17 cellular contexts compared by ENCODE assay signal in genomic region chr2:237964578-237965404, GRCh38. TPM values are rescaled to one million over a fixed set of nuclear protein-coding genes. Genes with fewer than 3 reads are reported as not detected.
DNase-seq lines count a peak whose midpoint lies in the region; ATAC-seq, FAIRE-seq and TF ChIP-seq lines count a peak whose summit lies in the region.
"Had no signal": no experiment of that assay in that cellular context is flagged by ENCODE, and none has a peak within 500 bp of the region (broad histone marks: within the 10 kb centered on the region; RNA-seq: fewer than 3 reads in every experiment).

No MANE protein-coding gene starts in this region.

- POLR2A ChIA-PET in CD4-positive, alpha-beta memory T cell (lab: Charles Lee; ENCODE audit: partially characterized antibody): no interaction called here
- POLR2A ChIA-PET in IMR-90 (lab: Charles Lee; ENCODE audit: unreplicated experiment): no interaction called here

- no TSS peak for BruUV-seq in IMR-90 (replicated peaks; lab: Mats Ljungman, UMichigan)

- in situ Hi-C loops in IMR-90 (cut with MboI; ENCODE audit: low sequenced_read_pairs): no loop called here

- H3K27me3 ChIP-seq in CD4-positive, alpha-beta memory T cell (ENCODE audit: insufficient read depth, low read length): no peaks in the 10 kb centered on the region
- H3K27me3 ChIP-seq in IMR-90 (ENCODE audit: control insufficient read depth, insufficient read depth, low read length): no peaks in the 10 kb centered on the region
- H3K27me3 ChIP-seq in body of pancreas: no peaks in the 10 kb centered on the region
- H3K27me3 ChIP-seq: cardiac muscle cell, esophagus squamous epithelium, neutrophil had no signal

- peaks cover 0 to 12% of the 10 kb centered on the region in 2 donors for H3K36me3 Mint-ChIP-seq in CD4-positive, alpha-beta memory T cell
- H3K36me3 Mint-ChIP-seq in naive B cell: peaks cover 0 to 9% of the 10 kb centered on the region in 2 donors

- H2BK15ac ChIP-seq in IMR-90 (ENCODE audit: low read depth, low read length): no peak overlapping the region

- ATAC-seq in IMR-90 (ENCODE audit: low read depth) (no peak), body of pancreas (peak; percentile 6), naive B cell (ENCODE audit: low read depth in 2 of 2) (no peak)
- ATAC-seq: stimulated activated effector memory CD8-positive, alpha-beta T cell treated with anti-CD3 and anti-CD28 coated beads, Interleukin-12 subunit alpha, Interleukin-12 subunit beta, amount 100 ng/mL, for 72 hours had no signal

- no peaks in the 10 kb centered on the region for H3K27me3 Mint-ChIP-seq in CD4-positive, alpha-beta memory T cell
- H3K27me3 Mint-ChIP-seq in naive B cell: no peaks in the 10 kb centered on the region

- no peak overlapping the region for H3K18ac ChIP-seq in IMR-90 (ENCODE audit: low read depth, low read length)

- TF ChIP-seq POLR2A in IMR-90 (IDR thresholded peaks at IDR 0.05; ENCODE audit: low read depth, low read length) (no peak), body of pancreas (IDR thresholded peaks at IDR 0.05) (no peak)

- H3K4ac ChIP-seq in IMR-90 (ENCODE audit: low read depth, low read length): no peak overlapping the region

- H3K4me2 ChIP-seq in IMR-90 (ENCODE audit: low read depth, low read length): no peak overlapping the region

- no peak overlapping the region for H3K14ac ChIP-seq in IMR-90 (replicated peaks; ENCODE audit: low read depth, low read length)

- H3K36me3 ChIP-seq in CD4-positive, alpha-beta memory T cell (ENCODE audit: insufficient read depth, low read length): no peaks in the 10 kb centered on the region
- no peaks in the 10 kb centered on the region for H3K36me3 ChIP-seq in IMR-90 (ENCODE audit: control insufficient read depth, insufficient read depth, low read length)
- H3K36me3 ChIP-seq in body of pancreas (replicated peaks in 1 of 2; ENCODE audit: insufficient read depth in 1 of 2, low read depth in 2 of 2): no peaks in the 10 kb centered on the region
- H3K36me3 ChIP-seq: cardiac muscle cell, esophagus squamous epithelium, neutrophil had no signal

- no peak overlapping the region for H2BK120ac ChIP-seq in IMR-90 (ENCODE audit: low read depth, low read length)

- H2AFZ ChIP-seq in IMR-90 (replicated peaks; ENCODE audit: low read length, poor library complexity): peak overlapping the region; percentile 1

- H3K4me3 Mint-ChIP-seq in CD4-positive, alpha-beta memory T cell: peak overlapping the region; percentile 27 to 67 (median 44)
- H3K4me3 Mint-ChIP-seq in naive B cell: peak overlapping the region in 5 of 8 donors; percentile 34 to 92 (median 66)
- H3K4me3 Mint-ChIP-seq: stimulated activated effector memory CD8-positive, alpha-beta T cell treated with anti-CD3 and anti-CD28 coated beads, Interleukin-12 subunit alpha, Interleukin-12 subunit beta, amount 100 ng/mL, for 72 hours had no signal

- no peak overlapping the region for H3K4me3 ChIP-seq in CD4-positive, alpha-beta memory T cell (ENCODE audit: low read length in 2 of 2)
- no peak overlapping the region for H3K4me3 ChIP-seq in IMR-90 (ENCODE audit: insufficient read depth, low read depth, low read length)
- no peak overlapping the region for H3K4me3 ChIP-seq in body of pancreas
- H3K4me3 ChIP-seq: cardiac muscle cell, esophagus squamous epithelium had no signal

- peaks cover 22 to 34% (median 26%) of the 10 kb centered on the region in 4 donors for H3K4me1 Mint-ChIP-seq in CD4-positive, alpha-beta memory T cell
- peaks cover 22 to 29% (median 29%) of the 10 kb centered on the region in 3 donors for H3K4me1 Mint-ChIP-seq in naive B cell

- H4K91ac ChIP-seq in IMR-90 (ENCODE audit: insufficient read depth, low read depth, low read length): no peak overlapping the region

- H3K4me1 ChIP-seq in CD4-positive, alpha-beta memory T cell (ENCODE audit: insufficient read depth, low read length): peaks cover 29% of the 10 kb centered on the region
- H3K4me1 ChIP-seq in IMR-90 (ENCODE audit: control insufficient read depth, insufficient read depth, low read length) (peaks cover 6% of the 10 kb centered on the region), body of pancreas (peaks cover 72% of the 10 kb centered on the region)

- peaks cover 8 to 25% of the 10 kb centered on the region in 2 experiments for H3K79me1 ChIP-seq in IMR-90 (ENCODE audit: low read depth in 1 of 2, low read length in 2 of 2)

- DNase-seq in CD4-positive, alpha-beta memory T cell: no peak
- DNase-seq in IMR-90 (peak; percentile 86), body of pancreas (peak; percentile 26 to 71 (median 52)), naive B cell (no peak), RPMI8226 (no peak), SW480 (ENCODE audit: low spot score) (no peak), C1 segment of cervical spinal cord (lab: John Stamatoyannopoulos, UW) (no peak), urothelium cell line (ENCODE audit: low spot score) (no peak)
- DNase-seq: activated CD8-positive, alpha-beta memory T cell treated with anti-CD3 and anti-CD28 coated beads, Interleukin-2, amount 50 U/mL, for 48 hours; esophagus squamous epithelium; H7; KBM-7; NCI-H2171 had no signal

- H3K9ac ChIP-seq in IMR-90 (ENCODE audit: low read depth, low read length): no peak overlapping the region

- no peak overlapping the region for H3K27ac ChIP-seq in CD4-positive, alpha-beta memory T cell (ENCODE audit: low read depth, low read length)
- no peak overlapping the region for H3K27ac ChIP-seq in IMR-90 (ENCODE audit: insufficient read depth, low read length)
- H3K27ac ChIP-seq in body of pancreas: peak overlapping the region in 3 of 4 donors; percentile 22 to 82 (median 68)
- H3K27ac ChIP-seq: cardiac muscle cell, neutrophil had no signal

- H3K56ac ChIP-seq in IMR-90 (ENCODE audit: extremely low read depth, insufficient read depth, low read length): no peak overlapping the region

- no peak for TF ChIP-seq CTCF in IMR-90 (conservative IDR thresholded peaks at IDR 0.05; ENCODE audit: low read depth, low read length)
- TF ChIP-seq CTCF in body of pancreas (IDR thresholded peaks at IDR 0.05): peak in 1 of 7 experiments; percentile 16

- H2BK20ac ChIP-seq in IMR-90 (ENCODE audit: low read depth, low read length): no peak overlapping the region

- peaks cover 0 to 23% (median 11%) of the 10 kb centered on the region in 8 donors for H3K9me3 Mint-ChIP-seq in CD4-positive, alpha-beta memory T cell
- H3K9me3 Mint-ChIP-seq in naive B cell: peaks cover 0 to 22% (median 8%) of the 10 kb centered on the region in 7 donors

- peaks cover 0 to 9% of the 10 kb centered on the region in 2 donors for H3K9me3 ChIP-seq in CD4-positive, alpha-beta memory T cell (ENCODE audit: control insufficient read depth in 1 of 2, low read length in 2 of 2)
- H3K9me3 ChIP-seq in IMR-90 (ENCODE audit: control insufficient read depth, insufficient read depth, low read length) (peaks cover 17% of the 10 kb centered on the region), body of pancreas (peaks cover 0 to 10% (median 0%) of the 10 kb centered on the region in 3 donors)

- FAIRE-seq in urothelium cell line (lab: Jason Lieb, UNC): no peak
- FAIRE-seq: keratinocyte had no signal

- 76% methylated on average over 4 of the region's 11 CpGs; no CpG with 5 or more reads in 1 of the 2 experiments for WGBS in IMR-90 (ENCODE audit: extremely low coverage in 2 of 2, insufficient read length in 1 of 2), 2 experiments
- 63 to 66% methylated on average over 11 of the region's 11 CpGs for WGBS in body of pancreas, 2 donors

- no peak overlapping the region for H4K5ac ChIP-seq in IMR-90 (ENCODE audit: low read depth, low read length)

- CTCF ChIA-PET in CD4-positive, alpha-beta memory T cell (lab: Charles Lee; ENCODE audit: partially characterized antibody): interaction anchor here (1.1 kb wide), 1 partner anchor 42 kb away, joined by 3 read pairs; no protein-coding TSS in a partner anchor
- CTCF ChIA-PET in IMR-90 (lab: Yijun Ruan, JAX): no interaction called here

- no peak overlapping the region for H3K23ac ChIP-seq in IMR-90 (ENCODE audit: low read depth, low read length)

- no peak overlapping the region for H2BK5ac ChIP-seq in IMR-90 (ENCODE audit: low read depth, low read length, poor library complexity, severe bottlenecking)

- H2AK9ac ChIP-seq in IMR-90 (replicated peaks; ENCODE audit: low read depth, low read length, poor library complexity): peak overlapping the region; percentile 87

- H2AK5ac ChIP-seq in IMR-90 (ENCODE audit: low read depth, low read length): peak overlapping the region; percentile 69; the same call in 1 of the 2 replicates

- H4K20me1 ChIP-seq in IMR-90 (ENCODE audit: insufficient read depth, low read length): peaks cover 24% of the 10 kb centered on the region

- H4K8ac ChIP-seq in IMR-90 (ENCODE audit: low read depth in 2 of 2, low read length in 2 of 2): no peak overlapping the region

- dilution Hi-C loops in IMR-90 (cut with HindIII; ENCODE audit: low sequenced_read_pairs, unreplicated experiment): no loop called here

- peaks cover 22% of the 10 kb centered on the region for H3K9me1 ChIP-seq in IMR-90 (ENCODE audit: insufficient read depth, low read length)

- no peak for TF ChIP-seq RAD21 in IMR-90 (IDR thresholded peaks at IDR 0.05; ENCODE audit: low read length)

- H3K27ac Mint-ChIP-seq in CD4-positive, alpha-beta memory T cell: peak overlapping the region in 1 of 7 donors; percentile 93
- no peak overlapping the region for H3K27ac Mint-ChIP-seq in naive B cell
- H3K27ac Mint-ChIP-seq: stimulated activated effector memory CD8-positive, alpha-beta T cell treated with anti-CD3 and anti-CD28 coated beads, Interleukin-12 subunit alpha, Interleukin-12 subunit beta, amount 100 ng/mL, for 72 hours had no signal

- intact Hi-C loops in CD4-positive, alpha-beta memory T cell (cut with micrococcal nuclease): loop anchor here (5.0 kb wide), 3 partner anchors 107 to 292 kb away; partner anchors contain the start of gene RAMP1
- intact Hi-C loops in IMR-90 (cut with micrococcal nuclease) (loop anchor here (5.0 kb wide), 1 partner anchor 98 kb away; the partner anchor contains the start of gene SCLY), body of pancreas (cut with DNase I) (no loop called here)

TF ChIP-seq in IMR-90, 13 proteins besides CTCF, POLR2A, EP300 and RAD21:
- TF ChIP-seq CEBPB (IDR thresholded peaks at IDR 0.05; ENCODE audit: low read depth, low read length) (peak; percentile 88), MAFK (IDR thresholded peaks at IDR 0.05; ENCODE audit: low read depth, low read length) (no peak)

RNA-seq across cellular contexts. Expression of gene UBE2F, which starts 2.0 kb away (rescaled TPM):
- total RNA-seq in CD4-positive, alpha-beta memory T cell: 10 to 100 TPM; 35.7 to 39.3 TPM
- polyA plus RNA-seq in CD4-positive, alpha-beta memory T cell: 100 to 1,000 TPM in 1 of 2 donors, 10 to 100 TPM in 1; 82.4 to 116 TPM
- total RNA-seq in IMR-90 (2012; rRNA removed) (44.6 and 59.4 TPM in 2 replicates), body of pancreas (10 to 100 TPM; 67.7 to 69.9 TPM)
- polyA plus RNA-seq in IMR-90 (2012; rRNA removed) (53.5 and 59.8 TPM in 2 replicates), naive B cell (ENCODE audit: low read depth in 6 of 6) (10 to 100 TPM; 50.7 to 64.6 (median 60.0) TPM)
- polyA plus RNA-seq in IMR-90 (2012; cell fraction: cytosol; rRNA removed): 23.3 and 29.7 TPM in 2 replicates
- 12.9 and 38.5 TPM in 2 replicates for polyA plus RNA-seq in IMR-90 (2012; cell fraction: nucleus; rRNA removed; ENCODE audit: low replicate concordance)

Comparison
In these comparisons a context has a peak if more than half of its experiments do, and no peak if none do; other contexts are left out.
1. DNase-seq: peak in IMR-90 (single experiment) and body of pancreas (4 of 4); none in CD4-positive, alpha-beta memory T cell (0 of 5), naive B cell (single experiment), RPMI8226 (single experiment), SW480 (single experiment), C1 segment of cervical spinal cord (0 of 14) and urothelium cell line (single experiment).
2. H3K27ac ChIP-seq: peak in body of pancreas (3 of 4); none in CD4-positive, alpha-beta memory T cell (single experiment) and IMR-90 (single experiment).